In the genomic region with DNA sequence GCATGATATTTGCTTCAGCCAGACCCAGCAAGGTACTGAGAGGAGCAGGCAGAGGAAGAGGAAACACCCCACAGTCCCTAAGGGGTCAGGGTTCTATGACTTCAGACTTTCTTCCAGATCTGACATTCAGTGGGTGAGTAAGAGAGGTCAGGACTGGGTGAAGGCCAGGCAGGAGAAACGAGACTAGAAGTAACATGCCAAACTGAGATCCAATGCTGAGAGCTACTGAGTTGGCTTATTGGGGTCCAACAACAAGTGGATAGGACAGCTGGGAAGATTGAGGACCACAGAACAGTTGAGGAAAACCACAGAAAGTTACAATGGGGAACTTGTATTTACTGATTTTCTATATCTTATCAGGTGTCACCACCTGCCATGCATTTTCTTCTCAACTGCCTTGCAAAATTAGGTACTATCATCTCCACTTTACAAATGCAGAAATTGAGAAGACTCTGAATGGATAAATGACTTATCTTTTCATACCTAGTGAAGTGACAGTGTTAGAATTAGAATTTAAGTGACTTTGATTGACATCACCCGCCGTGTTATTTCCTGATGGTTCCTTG, we compare ENCODE assay signal across 11 cellular contexts.
DNase-seq lines count a peak whose midpoint lies in the region; ATAC-seq lines count a peak whose summit lies in the region.
"Had no signal": no experiment of that assay in that cellular context is flagged by ENCODE, and none has a peak within 500 bp of the region (broad histone marks: within the 10 kb centered on the region; RNA-seq: fewer than 3 reads in every experiment).

No MANE protein-coding gene starts in this region.

- DNase-seq in memory B cell (ENCODE audit: low spot score in 2 of 2) (peak in 1 of 2 donors; percentile 14), HUDEP-2 (lab: John Stamatoyannopoulos, UW; ENCODE audit: unreplicated experiment in 76 of 76) (no peak), NOMO-1 treated with dmso at 0.1 percent for 144 hours (lab: John Stamatoyannopoulos, UW; ENCODE audit: unreplicated experiment) (no peak), NCI-H524 (lab: John Stamatoyannopoulos, UW) (no peak)
- DNase-seq: activated CD4-positive, alpha-beta T cell treated with anti-CD3 and anti-CD28 coated beads for 36 hours; CD4-positive, alpha-beta T cell; upper lobe of left lung had no signal

- ATAC-seq in GM18511 (IDR thresholded peaks at IDR 0.05; ENCODE audit: unreplicated experiment), result peak; percentile 89
- ATAC-seq in GM21576 (IDR thresholded peaks at IDR 0.05; ENCODE audit: unreplicated experiment), result peak; percentile 72
- ATAC-seq in HG03354 (IDR thresholded peaks at IDR 0.05; ENCODE audit: poor library complexity, severe bottlenecking, unreplicated experiment), result peak; percentile 88
- ATAC-seq in memory B cell (ENCODE audit: low read depth), result peak; percentile 94
- ATAC-seq in GM19455 (IDR thresholded peaks at IDR 0.05; ENCODE audit: unreplicated experiment), result no peak
- ATAC-seq: activated CD4-positive, alpha-beta T cell treated with anti-CD3 and anti-CD28 coated beads for 36 hours had no signal

- H3K4me1 Mint-ChIP-seq in memory B cell, result peaks cover 10% of the 10 kb centered on the region
- H3K4me1 Mint-ChIP-seq: activated CD4-positive, alpha-beta T cell treated with anti-CD3 and anti-CD28 coated beads for 36 hours had no signal

- H3K27ac Mint-ChIP-seq in memory B cell, result peak overlapping the region; percentile 37
- H3K27ac Mint-ChIP-seq: activated CD4-positive, alpha-beta T cell treated with anti-CD3 and anti-CD28 coated beads for 36 hours; CD4-positive, alpha-beta T cell had no signal

- H3K36me3 Mint-ChIP-seq in memory B cell, result no peaks in the 10 kb centered on the region

- H3K4me3 Mint-ChIP-seq in memory B cell, result no peak overlapping the region
- H3K4me3 Mint-ChIP-seq: activated CD4-positive, alpha-beta T cell treated with anti-CD3 and anti-CD28 coated beads for 36 hours; CD4-positive, alpha-beta T cell had no signal

- no peaks in the 10 kb centered on the region for H3K27me3 Mint-ChIP-seq in memory B cell
- H3K27me3 Mint-ChIP-seq: activated CD4-positive, alpha-beta T cell treated with anti-CD3 and anti-CD28 coated beads for 36 hours; CD4-positive, alpha-beta T cell had no signal

- H3K9me3 Mint-ChIP-seq in memory B cell, result no peaks in the 10 kb centered on the region
- H3K9me3 Mint-ChIP-seq: CD4-positive, alpha-beta T cell had no signal
